In the genomic region with DNA sequence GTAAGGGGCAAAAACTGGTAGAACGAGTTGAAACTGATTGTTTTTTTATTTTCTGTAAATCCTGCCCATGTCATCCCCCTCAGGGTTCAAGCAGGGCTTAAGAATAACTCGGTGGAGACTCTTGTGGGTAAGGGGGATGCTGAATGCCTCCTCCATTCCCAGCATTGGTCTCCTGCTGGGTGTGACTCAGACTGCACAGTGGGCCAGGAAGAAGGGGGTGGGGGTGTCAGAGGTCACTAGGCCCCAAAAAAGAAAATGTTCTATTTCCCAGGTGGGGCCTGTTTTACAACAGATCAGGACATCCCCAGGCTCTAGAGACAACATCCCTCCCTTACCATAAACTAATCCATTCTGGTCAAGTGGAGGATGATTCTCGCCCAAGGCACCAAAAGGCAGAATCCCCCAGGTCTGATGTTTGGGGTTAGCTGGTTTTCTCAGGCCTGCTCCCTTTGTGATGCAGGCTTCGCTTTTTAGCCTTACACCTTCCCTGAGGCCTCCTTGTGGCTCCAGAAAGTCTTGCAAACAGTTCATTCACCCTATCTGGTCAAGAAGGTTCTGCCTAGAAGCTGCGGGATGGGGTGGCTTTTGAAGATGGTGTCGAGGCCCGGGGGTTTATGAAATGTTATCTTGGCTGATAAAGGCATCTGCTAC, we compare ENCODE assay signal across 12 cellular contexts. TPM values are rescaled to one million over a fixed set of nuclear protein-coding genes. Genes with fewer than 3 reads are reported as not detected.
DNase-seq lines count a peak whose midpoint lies in the region; ATAC-seq and TF ChIP-seq lines count a peak whose summit lies in the region.
"Had no signal": no experiment of that assay in that cellular context is flagged by ENCODE, and none has a peak within 500 bp of the region (broad histone marks: within the 10 kb centered on the region; RNA-seq: fewer than 3 reads in every experiment).

No MANE protein-coding gene starts in this region.

- peaks cover 35% of the 10 kb centered on the region for H3F3A ChIP-seq in neural progenitor cell (ENCODE audit: low read depth)
- no peaks in the 10 kb centered on the region for H3F3A ChIP-seq in smooth muscle cell (ENCODE audit: low read depth)

- DNase-seq in endodermal cell (peak; percentile 90), neural progenitor cell (ENCODE audit: low spot score) (peak; percentile 64), HCEC 1CT (no peak), smooth muscle cell (lab: John Stamatoyannopoulos, UW; ENCODE audit: unreplicated experiment) (no peak)
- no peak for DNase-seq in activated CD8-positive, alpha-beta memory T cell treated with anti-CD3 and anti-CD28 coated beads, Interleukin-2, amount 10 ng/mL, durations not matched to agents 7 days and 5 days
- DNase-seq: hippocampal formation; stimulated activated naive B cell treated with anti-CD40 and anti-IgM and Interleukin-4, amounts not matched to agents 10 μg/mL and 1 μg/mL and 100 μg/mL, for 72 hours had no signal

- H3K9me3 ChIP-seq in OCI-LY3 (ENCODE audit: insufficient read depth, low read length) = no peaks in the 10 kb centered on the region
- H3K9me3 ChIP-seq in endodermal cell (ENCODE audit: control insufficient read depth, low read length) = no peaks in the 10 kb centered on the region
- no peaks in the 10 kb centered on the region for H3K9me3 ChIP-seq in neural progenitor cell (ENCODE audit: low read depth)
- no peaks in the 10 kb centered on the region for H3K9me3 ChIP-seq in smooth muscle cell (replicated peaks; ENCODE audit: low read depth)

- H3K79me2 ChIP-seq in OCI-LY3 (ENCODE audit: low read length) (no peaks in the 10 kb centered on the region), neural progenitor cell (ENCODE audit: low read depth) (no peaks in the 10 kb centered on the region), smooth muscle cell (ENCODE audit: low read depth) (no peaks in the 10 kb centered on the region)

- CTCF ChIA-PET in activated CD8-positive, alpha-beta memory T cell treated with anti-CD3 and anti-CD28 coated beads, Interleukin-2, amount 10 ng/mL, durations not matched to agents 7 days and 5 days (lab: Charles Lee) = interaction anchor here (1.5 to 3.7 kb wide), 3 partner anchors 11 to 109 kb away, joined by 4 to 15 read pairs (median 6); a partner anchor contains a TSS

- WGBS in endodermal cell (ENCODE audit: insufficient coverage in 1 of 2, insufficient read length in 1 of 2), 2 experiments = 31 to 44% methylated on average over 4 to 7 of the region's 7 CpGs
- WGBS in smooth muscle cell (ENCODE audit: low lambda C conversion rate) = 42% methylated on average over 7 of the region's 7 CpGs

- H3K27ac ChIP-seq in OCI-LY3 (ENCODE audit: low read length) (peak overlapping the region; percentile 86), endodermal cell (ENCODE audit: low read depth, low read length) (peak overlapping the region; percentile 29), neural progenitor cell (no peak overlapping the region), smooth muscle cell (ENCODE audit: low read depth) (no peak overlapping the region)
- H3K27ac ChIP-seq: HL-60 had no signal

- H3K4me3 Mint-ChIP-seq in endodermal cell (no peak overlapping the region), neural progenitor cell (no peak overlapping the region)
- no peak overlapping the region for H3K4me3 Mint-ChIP-seq in activated CD8-positive, alpha-beta memory T cell treated with anti-CD3 and anti-CD28 coated beads, Interleukin-2, amount 10 ng/mL, durations not matched to agents 7 days and 5 days
- H3K4me3 Mint-ChIP-seq: activated T-helper 17 cell treated with anti-CD3 and anti-CD28 coated beads, Interleukin-2, amount 50 U/mL, for 72 hours; dendritic cell treated with granulocyte-macrophage colony-stimulating factor and Interleukin-4, amounts not matched to agents 40 ng/mL and 50 ng/mL, for 4 days; stimulated activated naive B cell treated with anti-CD40 and anti-IgM and Interleukin-4, amounts not matched to agents 10 μg/mL and 1 μg/mL and 100 μg/mL, for 72 hours had no signal

- H3K27ac Mint-ChIP-seq in endodermal cell (no peak overlapping the region), neural progenitor cell (peak overlapping the region; percentile 35)
- H3K27ac Mint-ChIP-seq in activated CD8-positive, alpha-beta memory T cell treated with anti-CD3 and anti-CD28 coated beads, Interleukin-2, amount 10 ng/mL, durations not matched to agents 7 days and 5 days = no peak overlapping the region
- H3K27ac Mint-ChIP-seq: activated T-helper 17 cell treated with anti-CD3 and anti-CD28 coated beads, Interleukin-2, amount 50 U/mL, for 72 hours; dendritic cell treated with granulocyte-macrophage colony-stimulating factor and Interleukin-4, amounts not matched to agents 40 ng/mL and 50 ng/mL, for 4 days; stimulated activated naive B cell treated with anti-CD40 and anti-IgM and Interleukin-4, amounts not matched to agents 10 μg/mL and 1 μg/mL and 100 μg/mL, for 72 hours had no signal

- peaks cover 53% of the 10 kb centered on the region for H3K4me1 ChIP-seq in OCI-LY3 (ENCODE audit: low read length)
- H3K4me1 ChIP-seq in endodermal cell (ENCODE audit: control insufficient read depth, insufficient read depth, low read length) = no peaks in the 10 kb centered on the region
- peaks cover 60% of the 10 kb centered on the region for H3K4me1 ChIP-seq in neural progenitor cell
- H3K4me1 ChIP-seq in smooth muscle cell (ENCODE audit: low read depth) = peaks cover 23% of the 10 kb centered on the region

- H3K27me3 ChIP-seq in OCI-LY3 (ENCODE audit: low read depth, low read length) (no peaks in the 10 kb centered on the region), endodermal cell (ENCODE audit: control insufficient read depth, insufficient read depth, low read length, poor library complexity, severe bottlenecking) (no peaks in the 10 kb centered on the region), neural progenitor cell (no peaks in the 10 kb centered on the region), smooth muscle cell (ENCODE audit: low read depth) (peaks cover 3% of the 10 kb centered on the region)

- no peak for ATAC-seq in activated CD8-positive, alpha-beta memory T cell treated with anti-CD3 and anti-CD28 coated beads, Interleukin-2, amount 10 ng/mL, durations not matched to agents 7 days and 5 days
- ATAC-seq: activated T-helper 17 cell treated with anti-CD3 and anti-CD28 coated beads, Interleukin-2, amount 50 U/mL, for 72 hours; stimulated activated naive B cell treated with anti-CD40 and anti-IgM and Interleukin-4, amounts not matched to agents 10 μg/mL and 1 μg/mL and 100 μg/mL, for 72 hours had no signal

- TF ChIP-seq CTCF in GM12875 (IDR thresholded peaks at IDR 0.05; ENCODE audit: borderline replicate concordance, insufficient read depth, low read depth, low read length) (peak; percentile 29; the same call in 1 of the 2 replicates), OCI-LY3 (IDR thresholded peaks at IDR 0.05; ENCODE audit: low read depth, low read length) (0 out of 2 replicates have a peak, but pooled peaks have one; percentile 20), endodermal cell (conservative IDR thresholded peaks at IDR 0.05) (peak; percentile 76), neural progenitor cell (IDR thresholded peaks at IDR 0.05) (peak; percentile 51), smooth muscle cell (IDR thresholded peaks at IDR 0.05; ENCODE audit: borderline replicate concordance, insufficient read depth, poor library complexity, severe bottlenecking) (no peak)

- H3K36me3 ChIP-seq in OCI-LY3 (replicated peaks; ENCODE audit: low read depth, low read length) (no peaks in the 10 kb centered on the region), endodermal cell (ENCODE audit: control insufficient read depth, insufficient read depth, low read length) (no peaks in the 10 kb centered on the region), neural progenitor cell (no peaks in the 10 kb centered on the region), smooth muscle cell (ENCODE audit: low read depth) (no peaks in the 10 kb centered on the region)

- no peak overlapping the region for H2AFZ ChIP-seq in OCI-LY3 (ENCODE audit: low read depth, low read length)
- H2AFZ ChIP-seq in neural progenitor cell (replicated peaks) = no peak overlapping the region
- H2AFZ ChIP-seq in smooth muscle cell (ENCODE audit: low read depth) = no peak overlapping the region

- no peaks in the 10 kb centered on the region for H4K20me1 ChIP-seq in OCI-LY3 (ENCODE audit: insufficient read depth, low read length)
- no peaks in the 10 kb centered on the region for H4K20me1 ChIP-seq in neural progenitor cell (ENCODE audit: low read depth)
- H4K20me1 ChIP-seq in smooth muscle cell (ENCODE audit: low read depth) = no peaks in the 10 kb centered on the region

- no peaks in the 10 kb centered on the region for H3K9me3 Mint-ChIP-seq in endodermal cell
- no peaks in the 10 kb centered on the region for H3K9me3 Mint-ChIP-seq in neural progenitor cell
- H3K9me3 Mint-ChIP-seq in activated CD8-positive, alpha-beta memory T cell treated with anti-CD3 and anti-CD28 coated beads, Interleukin-2, amount 10 ng/mL, durations not matched to agents 7 days and 5 days (ENCODE audit: low read depth) = no peaks in the 10 kb centered on the region
- H3K9me3 Mint-ChIP-seq: activated T-helper 17 cell treated with anti-CD3 and anti-CD28 coated beads, Interleukin-2, amount 50 U/mL, for 72 hours; dendritic cell treated with granulocyte-macrophage colony-stimulating factor and Interleukin-4, amounts not matched to agents 40 ng/mL and 50 ng/mL, for 4 days; stimulated activated naive B cell treated with anti-CD40 and anti-IgM and Interleukin-4, amounts not matched to agents 10 μg/mL and 1 μg/mL and 100 μg/mL, for 72 hours had no signal

- H3K36me3 Mint-ChIP-seq in endodermal cell (ENCODE audit: low read depth) = no peaks in the 10 kb centered on the region
- H3K36me3 Mint-ChIP-seq in neural progenitor cell = no peaks in the 10 kb centered on the region
- no peaks in the 10 kb centered on the region for H3K36me3 Mint-ChIP-seq in activated CD8-positive, alpha-beta memory T cell treated with anti-CD3 and anti-CD28 coated beads, Interleukin-2, amount 10 ng/mL, durations not matched to agents 7 days and 5 days
- H3K36me3 Mint-ChIP-seq: stimulated activated naive B cell treated with anti-CD40 and anti-IgM and Interleukin-4, amounts not matched to agents 10 μg/mL and 1 μg/mL and 100 μg/mL, for 72 hours had no signal

- H3K4me1 Mint-ChIP-seq in endodermal cell (peaks cover 11% of the 10 kb centered on the region), neural progenitor cell (peaks cover 69% of the 10 kb centered on the region)
- no peaks in the 10 kb centered on the region for H3K4me1 Mint-ChIP-seq in activated CD8-positive, alpha-beta memory T cell treated with anti-CD3 and anti-CD28 coated beads, Interleukin-2, amount 10 ng/mL, durations not matched to agents 7 days and 5 days
- H3K4me1 Mint-ChIP-seq: activated T-helper 17 cell treated with anti-CD3 and anti-CD28 coated beads, Interleukin-2, amount 50 U/mL, for 72 hours; stimulated activated naive B cell treated with anti-CD40 and anti-IgM and Interleukin-4, amounts not matched to agents 10 μg/mL and 1 μg/mL and 100 μg/mL, for 72 hours had no signal

- H3K4me2 ChIP-seq in OCI-LY3 (ENCODE audit: low read length) = no peak overlapping the region
- H3K4me2 ChIP-seq in neural progenitor cell = peak overlapping the region; percentile 36
- no peak overlapping the region for H3K4me2 ChIP-seq in smooth muscle cell

- H3K9ac ChIP-seq in OCI-LY3 (ENCODE audit: low read length) (no peak overlapping the region; the same call in 1 of the 2 replicates), endodermal cell (ENCODE audit: extremely low read depth, low read length, poor library complexity, severe bottlenecking) (no peak overlapping the region), neural progenitor cell (no peak overlapping the region), smooth muscle cell (ENCODE audit: low read depth) (no peak overlapping the region)

- H3K4me3 ChIP-seq in GM12875 (ENCODE audit: low read depth, low read length) = no peak overlapping the region
- no peak overlapping the region for H3K4me3 ChIP-seq in OCI-LY3 (ENCODE audit: low read length)
- H3K4me3 ChIP-seq in endodermal cell (ENCODE audit: low read length) = no peak overlapping the region
- no peak overlapping the region for H3K4me3 ChIP-seq in neural progenitor cell
- no peak overlapping the region for H3K4me3 ChIP-seq in smooth muscle cell

- no peaks in the 10 kb centered on the region for H3K27me3 Mint-ChIP-seq in endodermal cell (ENCODE audit: insufficient read depth)
- H3K27me3 Mint-ChIP-seq in neural progenitor cell (ENCODE audit: insufficient read depth, low read depth) = peaks cover 5% of the 10 kb centered on the region
- peaks cover 32% of the 10 kb centered on the region for H3K27me3 Mint-ChIP-seq in activated CD8-positive, alpha-beta memory T cell treated with anti-CD3 and anti-CD28 coated beads, Interleukin-2, amount 10 ng/mL, durations not matched to agents 7 days and 5 days

RNA-seq across cellular contexts. Expression of a gene that starts 10.7 kb away (rescaled TPM):
- total RNA-seq in endodermal cell (1 to 10 TPM; 1.8 to 2.5 TPM), neural progenitor cell (ENCODE audit: low replicate concordance) (1.1 and 1.5 TPM in 2 replicates), smooth muscle cell (5.6 and 10.5 TPM in 2 replicates)
- 2.6 TPM for polyA plus RNA-seq in endodermal cell (2013, experiment 1 of 2)
- polyA plus RNA-seq in endodermal cell (2013, experiment 2 of 2) = 2.6 TPM
- 0.87 and 4.9 TPM in 2 replicates for polyA plus RNA-seq in smooth muscle cell
- total RNA-seq in activated CD8-positive, alpha-beta memory T cell treated with anti-CD3 and anti-CD28 coated beads, Interleukin-2, amount 10 ng/mL, durations not matched to agents 7 days and 5 days = under 1 TPM in 1 of 2 experiments, not detected in 1; 0.85 TPM
- total RNA-seq: activated T-helper 17 cell treated with anti-CD3 and anti-CD28 coated beads, Interleukin-2, amount 50 U/mL, for 72 hours had no signal

Comparison
In these comparisons a context has a peak if more than half of its experiments do, and no peak if none do; other contexts are left out.
1. H3K27ac ChIP-seq: peak in OCI-LY3 (single experiment) and endodermal cell (single experiment); none in neural progenitor cell (single experiment) and smooth muscle cell (single experiment).
2. DNase-seq: peak in endodermal cell (single experiment) and neural progenitor cell (single experiment); none in HCEC 1CT (single experiment), smooth muscle cell (single experiment) and activated CD8-positive, alpha-beta memory T cell treated with anti-CD3 and anti-CD28 coated beads, Interleukin-2, amount 10 ng/mL, durations not matched to agents 7 days and 5 days (single experiment).